1 cellular context compared by ENCODE assay signal in genomic region chr2:239303711-239304532, GRCh38.
A peak's percentile ranks its signal among the peaks of the same experiment; 100 is the strongest.
TF ChIP-seq lines count a peak whose summit lies in the region.

No MANE protein-coding gene starts in this region.

TF ChIP-seq in GM12878, 131 proteins besides CTCF, POLR2A, EP300 and RAD21 (continued from another document):
- TF ChIP-seq RELB (IDR thresholded peaks at IDR 0.05; ENCODE audit: low read depth) (0 out of 2 replicates have a peak, but pooled peaks have one; percentile 23), KAT2A (conservative IDR thresholded peaks at IDR 0.05; ENCODE audit: control insufficient read depth, low read depth, low read length) (no peak), SREBF2 (IDR thresholded peaks at IDR 0.05; ENCODE audit: low read length) (no peak), NR2C2 (IDR thresholded peaks at IDR 0.05; ENCODE audit: borderline replicate concordance, control insufficient read depth, insufficient read length, low read depth) (no peak), KDM1A (IDR thresholded peaks at IDR 0.05; ENCODE audit: borderline replicate concordance) (no peak), TCF3 (IDR thresholded peaks at IDR 0.05; ENCODE audit: borderline replicate concordance, insufficient read depth, low read depth, low read length) (0 out of 2 replicates have a peak, but pooled peaks have one; percentile 41), NR2C1 (IDR thresholded peaks at IDR 0.05) (no peak), TAF1 (IDR thresholded peaks at IDR 0.05; ENCODE audit: borderline replicate concordance, low read depth, low read length) (no peak), CBX5 (IDR thresholded peaks at IDR 0.05; ENCODE audit: low read depth) (no peak), CEBPZ (IDR thresholded peaks at IDR 0.05; ENCODE audit: low read depth, low read length) (no peak), CREM (IDR thresholded peaks at IDR 0.05; ENCODE audit: low read depth) (0 out of 2 replicates have a peak, but pooled peaks have one; percentile 9), ZNF687 (IDR thresholded peaks at IDR 0.05) (peak; percentile 80), ZBTB33 (IDR thresholded peaks at IDR 0.05) (no peak), PML (IDR thresholded peaks at IDR 0.05; ENCODE audit: low read length) (no peak), ZNF592 (IDR thresholded peaks at IDR 0.05) (no peak), NRF1 (conservative IDR thresholded peaks at IDR 0.05; ENCODE audit: low read depth, low read length) (no peak), EGR1 (IDR thresholded peaks at IDR 0.05; ENCODE audit: borderline replicate concordance in 1 of 2, low read depth in 2 of 2, low read length in 2 of 2) (no peak), SUZ12 (IDR thresholded peaks at IDR 0.05; ENCODE audit: unreplicated experiment) (no peak), ZBTB11 (CRISPR knock-in tag; IDR thresholded peaks at IDR 0.05) (no peak), SMAD5 (IDR thresholded peaks at IDR 0.05; ENCODE audit: low read depth) (no peak), IRF3 (IDR thresholded peaks at IDR 0.05) (no peak), BRCA1 (IDR thresholded peaks at IDR 0.05; ENCODE audit: low read depth, low read length) (no peak), IRF5 (IDR thresholded peaks at IDR 0.05; ENCODE audit: borderline replicate concordance) (no peak), BHLHE40 (IDR thresholded peaks at IDR 0.05; ENCODE audit: borderline replicate concordance in 1 of 2, low read depth in 2 of 2, low read length in 1 of 2) (peak; percentile 78 to 86)
